ENCODE assay signal across 1 cellular context in genomic region chr7:47535033-47535703, GRCh38.
TF ChIP-seq lines count a peak whose summit lies in the region.

No MANE protein-coding gene starts in this region.

TF ChIP-seq in HepG2, 621 proteins besides CTCF, POLR2A, EP300 and RAD21 (continued from another document and continues in another):
- peak; percentile 62; the same call in 1 of the 2 replicates for TF ChIP-seq CREM (IDR thresholded peaks at IDR 0.05)
- TF ChIP-seq CREM (CRISPR knock-in tag; IDR thresholded peaks at IDR 0.05) = no peak
- no peak for TF ChIP-seq FOXO4 (CRISPR knock-in tag; conservative IDR thresholded peaks at IDR 0.05)
- TF ChIP-seq ZNF512B (CRISPR knock-in tag; IDR thresholded peaks at IDR 0.05; ENCODE audit: borderline replicate concordance) = peak; percentile 77; the same call in 1 of the 2 replicates
- TF ChIP-seq ZBED4 (CRISPR knock-in tag; IDR thresholded peaks at IDR 0.05; ENCODE audit: borderline replicate concordance) = no peak
- no peak for TF ChIP-seq ATF7-NPFF (CRISPR knock-in tag; IDR thresholded peaks at IDR 0.05; ENCODE audit: low read depth)
- TF ChIP-seq ZBTB1 (CRISPR knock-in tag; IDR thresholded peaks at IDR 0.05; ENCODE audit: borderline replicate concordance) = no peak
- peak; percentile 90 for TF ChIP-seq MED1 (CRISPR knock-in tag; IDR thresholded peaks at IDR 0.05)
- TF ChIP-seq ZNF121 (CRISPR knock-in tag; IDR thresholded peaks at IDR 0.05) = no peak
- peak; percentile 53 for TF ChIP-seq CEBPG (CRISPR knock-in tag; IDR thresholded peaks at IDR 0.05)
- no peak for TF ChIP-seq RNF2 (conservative IDR thresholded peaks at IDR 0.05; ENCODE audit: low read depth)
- TF ChIP-seq SMC3 (IDR thresholded peaks at IDR 0.05; ENCODE audit: low read length) = no peak
- no peak for TF ChIP-seq ZNF317 (CRISPR knock-in tag; IDR thresholded peaks at IDR 0.05)
- TF ChIP-seq ZMAT3 (CRISPR knock-in tag; conservative IDR thresholded peaks at IDR 0.05) = 0 out of 2 replicates have a peak, but pooled peaks have one; percentile 60
- TF ChIP-seq ZNF101 (CRISPR knock-in tag; IDR thresholded peaks at IDR 0.05; ENCODE audit: borderline replicate concordance, low read depth) = no peak
- no peak for TF ChIP-seq ZNF710 (CRISPR knock-in tag; IDR thresholded peaks at IDR 0.05; ENCODE audit: borderline replicate concordance)
- TF ChIP-seq ZNF432 (CRISPR knock-in tag; IDR thresholded peaks at IDR 0.05; ENCODE audit: borderline replicate concordance) = no peak
- TF ChIP-seq ZNF704 (CRISPR knock-in tag; IDR thresholded peaks at IDR 0.05; ENCODE audit: borderline replicate concordance) = no peak
- peak; percentile 85; the same call in 1 of the 2 replicates for TF ChIP-seq RXRB (CRISPR knock-in tag; IDR thresholded peaks at IDR 0.05; ENCODE audit: borderline replicate concordance)
- no peak for TF ChIP-seq NFKBIZ (CRISPR knock-in tag; IDR thresholded peaks at IDR 0.05)
- TF ChIP-seq CBX5 (CRISPR knock-in tag; IDR thresholded peaks at IDR 0.05; ENCODE audit: borderline replicate concordance) = no peak
- TF ChIP-seq CENPBD1 (CRISPR knock-in tag; IDR thresholded peaks at IDR 0.05; ENCODE audit: borderline replicate concordance, low read depth) = no peak
- TF ChIP-seq ZNF430 (CRISPR knock-in tag; IDR thresholded peaks at IDR 0.05) = 0 out of 2 replicates have a peak, but pooled peaks have one; percentile 46
- TF ChIP-seq ZNF687 (CRISPR knock-in tag; IDR thresholded peaks at IDR 0.05) = no peak
- no peak for TF ChIP-seq AHR (CRISPR knock-in tag; IDR thresholded peaks at IDR 0.05)
- TF ChIP-seq CCAR2 (optimal IDR thresholded peaks at IDR 0.05; ENCODE audit: low read depth, low read length) = no peak
- TF ChIP-seq ZNF282 (IDR thresholded peaks at IDR 0.05; ENCODE audit: partially characterized antibody) = no peak
- TF ChIP-seq SYNCRIP (IDR thresholded peaks at IDR 0.05; ENCODE audit: insufficient read depth, low read depth, low read length) = no peak
- no peak for TF ChIP-seq UBTF (CRISPR knock-in tag; IDR thresholded peaks at IDR 0.05)
- no peak for TF ChIP-seq MAFG (CRISPR knock-in tag; IDR thresholded peaks at IDR 0.05)
- no peak for TF ChIP-seq ARNTL (CRISPR knock-in tag; IDR thresholded peaks at IDR 0.05)
- TF ChIP-seq HIC2 (CRISPR knock-in tag; IDR thresholded peaks at IDR 0.05; ENCODE audit: low read depth) = no peak
